In the genomic region with DNA sequence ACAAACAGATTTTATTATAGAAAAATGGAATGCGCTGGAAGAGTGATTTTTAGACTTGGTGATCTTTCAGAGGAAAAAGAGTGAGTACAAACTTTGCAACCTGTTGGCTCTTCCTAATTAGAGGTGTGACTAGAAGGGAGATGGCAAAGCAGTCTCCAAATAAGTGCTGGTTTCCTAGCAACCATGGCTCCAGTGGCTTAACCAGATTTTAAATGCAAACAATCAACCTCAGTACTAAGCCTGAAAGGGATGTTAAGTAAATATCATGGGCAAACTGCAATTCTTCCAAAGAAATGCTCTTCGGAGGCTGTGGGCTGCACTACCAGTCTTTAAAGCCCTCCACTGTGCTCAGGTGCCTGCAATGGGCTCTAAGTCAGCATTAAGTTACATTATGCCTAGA, we compare ENCODE assay signal across 18 cellular contexts.
DNase-seq lines count a peak whose midpoint lies in the region; ATAC-seq and TF ChIP-seq lines count a peak whose summit lies in the region.
"Had no signal": no experiment of that assay in that cellular context is flagged by ENCODE, and none has a peak within 500 bp of the region (broad histone marks: within the 10 kb centered on the region; RNA-seq: fewer than 3 reads in every experiment).

No MANE protein-coding gene starts in this region.

- no peaks in the 10 kb centered on the region for H3K27me3 Mint-ChIP-seq in activated naive CD4-positive, alpha-beta T cell treated with anti-CD3 and anti-CD28 coated beads, Interleukin-2, amount 10 ng/mL, durations not matched to agents 7 days and 5 days
- H3K27me3 Mint-ChIP-seq: activated CD4-positive, alpha-beta T cell treated with anti-CD3 and anti-CD28 coated beads, Interleukin-2, amount 10 ng/mL, durations not matched to agents 7 days and 5 days; activated naive CD4-positive, alpha-beta T cell treated with anti-CD3 and anti-CD28 coated beads, Interleukin-2, amount 50 U/mL, for 24 hours had no signal

- no peaks in the 10 kb centered on the region for H3K36me3 Mint-ChIP-seq in activated naive CD4-positive, alpha-beta T cell treated with anti-CD3 and anti-CD28 coated beads, Interleukin-2, amount 10 ng/mL, durations not matched to agents 7 days and 5 days
- no peaks in the 10 kb centered on the region for H3K36me3 Mint-ChIP-seq in activated naive CD4-positive, alpha-beta T cell treated with anti-CD3 and anti-CD28 coated beads, Interleukin-2, amount 50 U/mL, for 72 hours
- H3K36me3 Mint-ChIP-seq: activated naive CD4-positive, alpha-beta T cell treated with anti-CD3 and anti-CD28 coated beads, Interleukin-2, amount 50 U/mL, for 24 hours had no signal

- H3K4me1 ChIP-seq in right atrium auricular region, result no peaks in the 10 kb centered on the region
- H3K4me1 ChIP-seq: sigmoid colon had no signal

- no peak for ATAC-seq in HG02973 (IDR thresholded peaks at IDR 0.05; ENCODE audit: unreplicated experiment)
- no peak for ATAC-seq in activated naive CD4-positive, alpha-beta T cell treated with anti-CD3 and anti-CD28 coated beads, Interleukin-2, amount 50 U/mL, for 72 hours
- ATAC-seq: Panc1, SK-N-SH treated with all-trans-retinoic acid at 6 μM for 48 hours had no signal

- H3K9me3 Mint-ChIP-seq in activated naive CD4-positive, alpha-beta T cell treated with anti-CD3 and anti-CD28 coated beads, Interleukin-2, amount 10 ng/mL, durations not matched to agents 7 days and 5 days, result no peaks in the 10 kb centered on the region
- no peaks in the 10 kb centered on the region for H3K9me3 Mint-ChIP-seq in activated naive CD4-positive, alpha-beta T cell treated with anti-CD3 and anti-CD28 coated beads, Interleukin-2, amount 50 U/mL, for 72 hours
- H3K9me3 Mint-ChIP-seq: activated CD4-positive, alpha-beta T cell treated with anti-CD3 and anti-CD28 coated beads, Interleukin-2, amount 10 ng/mL, durations not matched to agents 7 days and 5 days; activated naive CD4-positive, alpha-beta T cell treated with anti-CD3 and anti-CD28 coated beads, Interleukin-2, amount 50 U/mL, for 24 hours had no signal

- H3K4me3 Mint-ChIP-seq in activated naive CD4-positive, alpha-beta T cell treated with anti-CD3 and anti-CD28 coated beads, Interleukin-2, amount 10 ng/mL, durations not matched to agents 7 days and 5 days, result no peak overlapping the region
- H3K4me3 Mint-ChIP-seq: activated CD4-positive, alpha-beta T cell treated with anti-CD3 and anti-CD28 coated beads, Interleukin-2, amount 10 ng/mL, durations not matched to agents 7 days and 5 days; activated naive CD4-positive, alpha-beta T cell treated with anti-CD3 and anti-CD28 coated beads, Interleukin-2, amount 50 U/mL, for 24 hours had no signal

- DNase-seq in Daoy (ENCODE audit: low read depth), result peak; percentile 24
- DNase-seq in NCI-H1436 (lab: John Stamatoyannopoulos, UW), result peak; percentile 84
- DNase-seq in NCI-H748 treated with DMSO at 0.1 percent for 48 hours (lab: John Stamatoyannopoulos, UW), result peak; percentile 83
- DNase-seq in left kidney (ENCODE audit: low read depth, low spot score), result peak; percentile 31
- DNase-seq in right atrium auricular region (ENCODE audit: low spot score), result no peak
- no peak for DNase-seq in activated naive CD4-positive, alpha-beta T cell treated with anti-CD3 and anti-CD28 coated beads, Interleukin-2, amount 10 ng/mL, durations not matched to agents 7 days and 5 days
- no peak for DNase-seq in activated naive CD4-positive, alpha-beta T cell treated with anti-CD3 and anti-CD28 coated beads, Interleukin-2, amount 50 U/mL, for 72 hours (ENCODE audit: low spot score in 2 of 2)
- DNase-seq: activated CD4-positive, alpha-beta T cell treated with anti-CD3 and anti-CD28 coated beads, Interleukin-2, amount 10 ng/mL, durations not matched to agents 7 days and 5 days; activated T-cell treated with anti-CD3 and anti-CD28 coated beads, Interleukin-2, amount 50 U/mL, for 1 hour; effector CD4-positive, alpha-beta T cell; NCI-H446 treated with DMSO at 0.1 percent for 48 hours; occipital lobe; sigmoid colon had no signal

- no peak overlapping the region for H3K27ac Mint-ChIP-seq in activated naive CD4-positive, alpha-beta T cell treated with anti-CD3 and anti-CD28 coated beads, Interleukin-2, amount 10 ng/mL, durations not matched to agents 7 days and 5 days
- H3K27ac Mint-ChIP-seq in activated naive CD4-positive, alpha-beta T cell treated with anti-CD3 and anti-CD28 coated beads, Interleukin-2, amount 50 U/mL, for 72 hours, result no peak overlapping the region
- H3K27ac Mint-ChIP-seq: activated CD4-positive, alpha-beta T cell treated with anti-CD3 and anti-CD28 coated beads, Interleukin-2, amount 10 ng/mL, durations not matched to agents 7 days and 5 days; activated naive CD4-positive, alpha-beta T cell treated with anti-CD3 and anti-CD28 coated beads, Interleukin-2, amount 50 U/mL, for 24 hours had no signal

- CTCF ChIA-PET in activated naive CD4-positive, alpha-beta T cell treated with anti-CD3 and anti-CD28 coated beads, Interleukin-2, amount 10 ng/mL, durations not matched to agents 7 days and 5 days (lab: Charles Lee), result no interaction called here

- H3K27me3 ChIP-seq in right atrium auricular region, result no peaks in the 10 kb centered on the region
- H3K27me3 ChIP-seq: cardiac muscle cell, sigmoid colon had no signal

- TF ChIP-seq CTCF in right atrium auricular region (IDR thresholded peaks at IDR 0.05), result no peak

- no peaks in the 10 kb centered on the region for H3K36me3 ChIP-seq in right atrium auricular region
- H3K36me3 ChIP-seq: cardiac muscle cell, sigmoid colon had no signal

- H3K4me1 Mint-ChIP-seq in activated naive CD4-positive, alpha-beta T cell treated with anti-CD3 and anti-CD28 coated beads, Interleukin-2, amount 10 ng/mL, durations not matched to agents 7 days and 5 days, result no peaks in the 10 kb centered on the region
- H3K4me1 Mint-ChIP-seq: activated CD4-positive, alpha-beta T cell treated with anti-CD3 and anti-CD28 coated beads, Interleukin-2, amount 10 ng/mL, durations not matched to agents 7 days and 5 days; activated naive CD4-positive, alpha-beta T cell treated with anti-CD3 and anti-CD28 coated beads, Interleukin-2, amount 50 U/mL, for 24 hours had no signal

- no peak overlapping the region for H3K4me3 ChIP-seq in right atrium auricular region
- H3K4me3 ChIP-seq: cardiac muscle cell, sigmoid colon had no signal

- no peak overlapping the region for H3K27ac ChIP-seq in right atrium auricular region
- H3K27ac ChIP-seq: cardiac muscle cell, sigmoid colon had no signal

- no peaks in the 10 kb centered on the region for H3K9me3 ChIP-seq in right atrium auricular region
- H3K9me3 ChIP-seq: sigmoid colon had no signal

Comparison
In these comparisons a context has a peak if more than half of its experiments do, and no peak if none do; other contexts are left out.
1. DNase-seq: peak in Daoy (single experiment), NCI-H1436 (single experiment), NCI-H748 treated with DMSO at 0.1 percent for 48 hours (single experiment) and left kidney (single experiment); none in right atrium auricular region (single experiment), activated naive CD4-positive, alpha-beta T cell treated with anti-CD3 and anti-CD28 coated beads, Interleukin-2, amount 10 ng/mL, durations not matched to agents 7 days and 5 days (single experiment) and activated naive CD4-positive, alpha-beta T cell treated with anti-CD3 and anti-CD28 coated beads, Interleukin-2, amount 50 U/mL, for 72 hours (0 of 2).